Comparison of ENCODE assay signal across 8 cellular contexts in the genomic region with DNA sequence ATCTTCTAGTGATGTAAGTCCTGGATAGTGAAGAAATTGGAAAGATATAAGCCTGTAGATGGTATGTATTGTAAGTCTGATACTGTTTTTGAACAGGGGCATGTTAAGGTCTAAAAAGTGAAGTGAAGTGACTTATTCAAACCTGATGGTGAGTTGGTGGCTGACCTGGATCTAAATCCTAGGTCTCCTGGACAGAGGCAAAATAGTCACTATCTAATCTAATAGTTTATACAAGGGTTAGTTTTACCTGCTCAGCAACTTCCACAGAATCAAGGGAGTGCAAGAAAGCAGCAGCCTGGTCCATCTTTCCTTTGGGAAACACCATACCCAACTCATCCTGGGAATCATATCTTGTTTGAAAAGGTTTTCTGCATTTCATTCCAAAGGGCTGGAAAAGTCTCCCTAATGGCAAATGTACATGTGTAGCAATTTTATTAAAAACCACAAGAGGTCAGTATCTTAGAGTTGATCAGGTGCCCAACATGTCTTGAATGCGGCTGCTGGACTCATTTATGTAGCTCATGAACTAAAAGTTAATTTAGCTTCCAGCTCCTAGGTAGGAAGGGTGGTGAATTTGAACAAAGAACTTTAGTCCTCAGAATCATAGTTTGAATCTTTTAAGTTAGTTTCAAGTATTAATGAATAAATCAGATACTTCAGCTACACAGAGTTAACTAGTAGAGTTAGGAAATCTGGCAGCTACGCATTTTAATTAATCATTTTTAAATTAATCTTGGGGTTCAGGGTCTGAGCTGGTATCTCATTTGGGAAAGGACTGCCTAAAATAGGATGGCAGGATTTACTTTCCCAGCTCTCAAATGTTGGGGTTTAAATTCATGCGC. TPM values are rescaled to one million over a fixed set of nuclear protein-coding genes. Genes with fewer than 3 reads are reported as not detected.
DNase-seq lines count a peak whose midpoint lies in the region; ATAC-seq and FAIRE-seq lines count a peak whose summit lies in the region.

No MANE protein-coding gene starts in this region.

- POLR2A ChIA-PET in CD4-positive, alpha-beta memory T cell (lab: Charles Lee; ENCODE audit: partially characterized antibody) = interaction anchor here (1.2 kb wide), 1 partner anchor 26 kb away, joined by 3 read pairs; a partner anchor contains a TSS

- no peak overlapping the region for H3K27ac Mint-ChIP-seq in CD4-positive, alpha-beta memory T cell

- peaks cover 5 to 10% of the 10 kb centered on the region in 2 donors for H3K36me3 ChIP-seq in small intestine (ENCODE audit: control insufficient read depth in 2 of 2, insufficient read depth in 2 of 2, low read length in 2 of 2)
- peaks cover 21% of the 10 kb centered on the region for H3K36me3 ChIP-seq in CD4-positive, alpha-beta memory T cell (ENCODE audit: insufficient read depth, low read length)

- H3K9me3 Mint-ChIP-seq in CD4-positive, alpha-beta memory T cell = no peaks in the 10 kb centered on the region

- peak; percentile 19 for DNase-seq in DMS114 treated with DMSO at 0.1 percent for 48 hours (lab: John Stamatoyannopoulos, UW; ENCODE audit: unreplicated experiment)
- peak; percentile 32 for DNase-seq in HuH-7 (ENCODE audit: low spot score)
- peak; percentile 41 for DNase-seq in SW480 (ENCODE audit: low spot score)
- DNase-seq in germinal center (ENCODE audit: low spot score) = peak; percentile 5
- DNase-seq in small intestine = peak; percentile 54
- no peak for DNase-seq in CD4-positive, alpha-beta memory T cell
- no peak for DNase-seq in T-helper 1 cell

- 73 to 78% (median 78%) methylated on average over 3 of the region's 3 CpGs for WGBS in small intestine, 3 donors

- intact Hi-C loops in CD4-positive, alpha-beta memory T cell (cut with micrococcal nuclease) = no loop called here

- H3K4me1 ChIP-seq in small intestine (ENCODE audit: control insufficient read depth in 2 of 2, insufficient read depth in 1 of 2, low read depth in 1 of 2, low read length in 1 of 2) = no peaks in the 10 kb centered on the region
- no peaks in the 10 kb centered on the region for H3K4me1 ChIP-seq in CD4-positive, alpha-beta memory T cell (ENCODE audit: insufficient read depth, low read length)

- no peak overlapping the region for H3K4me3 Mint-ChIP-seq in CD4-positive, alpha-beta memory T cell

- H3K4me3 ChIP-seq in small intestine (ENCODE audit: low read depth in 1 of 2, low read length in 2 of 2) = no peak overlapping the region
- no peak overlapping the region for H3K4me3 ChIP-seq in CD4-positive, alpha-beta memory T cell (ENCODE audit: low read length in 2 of 2)

- H3K27me3 Mint-ChIP-seq in CD4-positive, alpha-beta memory T cell = no peaks in the 10 kb centered on the region

- no peaks in the 10 kb centered on the region for H3K9me3 ChIP-seq in small intestine (ENCODE audit: control insufficient read depth, low read depth)
- no peaks in the 10 kb centered on the region for H3K9me3 ChIP-seq in CD4-positive, alpha-beta memory T cell (ENCODE audit: control insufficient read depth in 1 of 2, low read length in 2 of 2)

- no peak for ATAC-seq in GM18517 (IDR thresholded peaks at IDR 0.05; ENCODE audit: unreplicated experiment)

- peaks cover 75 to 78% of the 10 kb centered on the region in 2 donors for H3K36me3 Mint-ChIP-seq in CD4-positive, alpha-beta memory T cell

- no peak overlapping the region for H3K27ac ChIP-seq in small intestine (ENCODE audit: low read depth in 1 of 2, low read length in 1 of 2)
- no peak overlapping the region for H3K27ac ChIP-seq in CD4-positive, alpha-beta memory T cell (ENCODE audit: low read depth, low read length)

- H3K27me3 ChIP-seq in small intestine (ENCODE audit: control insufficient read depth in 2 of 2, insufficient read depth in 2 of 2, low read length in 2 of 2) = no peaks in the 10 kb centered on the region
- no peaks in the 10 kb centered on the region for H3K27me3 ChIP-seq in CD4-positive, alpha-beta memory T cell (ENCODE audit: insufficient read depth, low read length)

- FAIRE-seq in small intestine (lab: Jason Lieb, UNC) = peak; percentile 26

- peaks cover 0 to 2% (median 0%) of the 10 kb centered on the region in 4 donors for H3K4me1 Mint-ChIP-seq in CD4-positive, alpha-beta memory T cell

- CTCF ChIA-PET in CD4-positive, alpha-beta memory T cell (lab: Charles Lee; ENCODE audit: partially characterized antibody) = interaction anchor here (1.0 to 1.3 kb wide), 4 partner anchors 9 to 329 kb away, joined by 3 to 5 read pairs (median 3); no protein-coding TSS in a partner anchor

RNA-seq across cellular contexts. Expression of a gene that starts 26.0 kb away (rescaled TPM):
- 10 to 100 TPM in 1 of 3 donors, 1 to 10 TPM in 2; 1.4 to 10.0 (median 5.8) TPM for polyA plus RNA-seq in small intestine
- total RNA-seq in CD4-positive, alpha-beta memory T cell = 10 to 100 TPM; 21.0 to 23.9 TPM
- polyA plus RNA-seq in CD4-positive, alpha-beta memory T cell = 10 to 100 TPM; 18.3 to 19.2 TPM

RNA-seq across cellular contexts. Expression of a gene that starts 26.2 kb away (rescaled TPM):
- polyA plus RNA-seq in small intestine = 1 to 10 TPM; 1.6 to 4.7 (median 2.2) TPM
- total RNA-seq in CD4-positive, alpha-beta memory T cell = 10 to 100 TPM; 16.0 to 16.6 TPM
- 1 to 10 TPM; 3.0 to 4.1 TPM for polyA plus RNA-seq in CD4-positive, alpha-beta memory T cell

Comparison
In these comparisons a context has a peak if more than half of its experiments do, and no peak if none do; other contexts are left out.
1. DNase-seq: peak in DMS114 treated with DMSO at 0.1 percent for 48 hours (single experiment), HuH-7 (single experiment), SW480 (single experiment), germinal center (single experiment) and small intestine (single experiment); none in CD4-positive, alpha-beta memory T cell (0 of 5) and T-helper 1 cell (0 of 5).